Comparison of ENCODE assay signal across 8 cellular contexts in the genomic region with DNA sequence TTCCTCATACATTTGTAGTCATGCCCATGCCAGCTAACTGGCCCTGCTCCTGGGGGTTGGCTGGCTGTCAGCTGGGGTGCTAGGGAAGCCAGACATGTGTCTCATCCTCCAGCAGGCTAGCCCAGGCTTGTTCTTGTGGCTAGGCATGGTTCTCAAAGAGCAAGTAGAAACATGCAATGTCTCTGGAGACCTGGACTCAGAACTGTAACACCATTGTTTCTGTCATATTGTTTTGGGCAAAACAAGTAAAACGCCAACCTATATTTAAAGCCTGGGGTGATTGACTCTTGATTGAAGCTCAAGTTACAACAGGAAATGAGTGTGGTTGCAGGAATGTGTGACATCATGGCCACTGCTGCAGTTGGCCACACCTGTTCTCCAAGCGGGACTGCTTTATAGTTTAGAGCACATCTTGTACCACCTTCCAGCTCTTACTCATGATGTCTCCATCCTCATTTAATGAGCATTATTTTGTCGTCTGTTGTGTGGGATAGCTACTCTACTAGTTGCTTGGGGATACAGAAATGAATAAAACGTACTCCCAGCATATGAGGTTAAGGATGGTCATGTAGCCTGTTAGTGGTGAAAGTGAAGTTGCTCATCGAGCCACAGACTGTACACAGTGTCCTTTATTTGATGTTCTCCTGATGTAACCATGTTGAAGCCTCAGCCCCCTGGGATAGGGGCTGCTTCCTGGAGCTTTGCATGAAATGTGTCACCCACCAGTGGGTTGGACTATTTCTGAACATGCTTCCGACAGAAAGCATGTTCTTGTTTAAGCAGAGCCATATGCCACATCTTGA.
DNase-seq lines count a peak whose midpoint lies in the region; ATAC-seq and TF ChIP-seq lines count a peak whose summit lies in the region.

No MANE protein-coding gene starts in this region.

- WGBS in spleen, 5 donors, result 51 to 73% (median 58%) methylated on average over 6 of the region's 6 CpGs

- TF ChIP-seq POLR2A in uterus (IDR thresholded peaks at IDR 0.05) (no peak), spleen (IDR thresholded peaks at IDR 0.05) (no peak)

- intact Hi-C loops in uterus (cut with DNase I; ENCODE audit: low total_unique reads), result no loop called here
- intact Hi-C loops in spleen (cut with DNase I; ENCODE audit: low total_unique reads), result no loop called here

- peak; percentile 72 for DNase-seq in NCI-H748 treated with DMSO at 0.1 percent for 48 hours (lab: John Stamatoyannopoulos, UW)
- peak; percentile 98 for DNase-seq in renal cortical epithelial cell (ENCODE audit: low read depth)
- no peak for DNase-seq in uterus
- DNase-seq in spleen, result no peak
- DNase-seq in activated CD4-positive, CD25-positive, alpha-beta regulatory T cell treated with anti-CD3 and anti-CD28 coated beads, Interleukin-2, amount 50 U/mL, for 72 hours, result no peak
- no peak for DNase-seq in cerebellar nuclear complex (lab: John Stamatoyannopoulos, UW)

- TF ChIP-seq CTCF in uterus (IDR thresholded peaks at IDR 0.05) (no peak), spleen (IDR thresholded peaks at IDR 0.05 in 8 of 11, conservative IDR thresholded peaks at IDR 0.05 in 3 of 11) (no peak)

- H3K27me3 ChIP-seq in uterus, result no peaks in the 10 kb centered on the region
- H3K27me3 ChIP-seq in spleen (replicated peaks in 1 of 7), result no peaks in the 10 kb centered on the region

- H3K4me1 ChIP-seq in uterus (no peaks in the 10 kb centered on the region), spleen (no peaks in the 10 kb centered on the region)

- H3K4me3 ChIP-seq in uterus, result no peak overlapping the region
- no peak overlapping the region for H3K4me3 ChIP-seq in spleen

- H3K9me3 ChIP-seq in uterus (no peaks in the 10 kb centered on the region), spleen (no peaks in the 10 kb centered on the region)

- H3K36me3 ChIP-seq in uterus (no peaks in the 10 kb centered on the region), spleen (no peaks in the 10 kb centered on the region)

- ATAC-seq in GM19351 (IDR thresholded peaks at IDR 0.05; ENCODE audit: unreplicated experiment) (peak; percentile 62), HG03045 (IDR thresholded peaks at IDR 0.05; ENCODE audit: unreplicated experiment) (peak; percentile 59)

- H3K27ac ChIP-seq in uterus (no peak overlapping the region), spleen (no peak overlapping the region)

Comparison
In these comparisons a context has a peak if more than half of its experiments do, and no peak if none do; other contexts are left out.
1. DNase-seq: peak in NCI-H748 treated with DMSO at 0.1 percent for 48 hours (single experiment) and renal cortical epithelial cell (single experiment); none in uterus (0 of 2), spleen (single experiment), activated CD4-positive, CD25-positive, alpha-beta regulatory T cell treated with anti-CD3 and anti-CD28 coated beads, Interleukin-2, amount 50 U/mL, for 72 hours (single experiment) and cerebellar nuclear complex (0 of 2).